ENCODE assay signal across 11 cellular contexts in the genomic region with DNA sequence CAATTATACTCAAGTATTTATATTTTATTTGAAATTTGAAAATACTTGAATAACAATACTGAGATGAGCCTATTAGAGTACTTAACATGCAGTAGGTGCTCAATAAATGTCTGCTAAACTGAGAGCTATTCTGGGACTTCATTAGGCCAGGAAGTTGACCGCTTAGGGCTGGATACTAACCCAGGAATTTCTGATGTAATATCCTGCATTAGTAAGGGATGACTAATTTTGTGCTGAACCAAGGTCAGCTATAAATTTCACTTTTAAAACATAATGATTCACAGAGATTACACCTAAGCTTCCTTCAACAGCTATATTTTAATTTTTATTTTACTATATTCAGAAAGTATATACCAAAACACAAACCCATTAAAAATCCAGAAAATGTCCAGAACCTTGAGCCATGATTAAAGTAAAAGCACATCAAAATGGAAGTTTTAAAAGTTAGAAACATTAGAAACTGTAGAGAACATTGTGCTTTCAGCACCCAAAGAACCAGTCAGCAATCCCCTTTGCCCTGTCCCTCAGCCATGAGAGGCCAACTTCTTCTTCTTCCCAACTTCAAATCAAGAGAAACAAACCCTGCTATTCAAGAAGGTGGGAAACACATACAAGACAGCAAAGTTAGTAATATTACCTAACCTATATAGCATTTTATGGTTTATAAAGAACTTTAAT. TPM values are rescaled to one million over a fixed set of nuclear protein-coding genes. Genes with fewer than 3 reads are reported as not detected.
DNase-seq lines count a peak whose midpoint lies in the region; FAIRE-seq and TF ChIP-seq lines count a peak whose summit lies in the region.
"Had no signal": no experiment of that assay in that cellular context is flagged by ENCODE, and none has a peak within 500 bp of the region (broad histone marks: within the 10 kb centered on the region; RNA-seq: fewer than 3 reads in every experiment).

No MANE protein-coding gene starts in this region.

- 73 to 75% methylated on average over 1 of the region's 1 CpG for WGBS in testis, 2 donors

- no peaks in the 10 kb centered on the region for H3K27me3 Mint-ChIP-seq in Caco-2 (ENCODE audit: insufficient read depth, unreplicated experiment)

- H3K4me3 ChIP-seq in AG10803 (ENCODE audit: low read length) (no peak overlapping the region), NB4 (ENCODE audit: low read depth, low read length) (no peak overlapping the region), muscle layer of duodenum (ENCODE audit: low read depth in 1 of 2, low read length in 2 of 2) (no peak overlapping the region), testis (no peak overlapping the region), Caco-2 (ENCODE audit: low read depth, low read length) (no peak overlapping the region)

- H3K9me3 ChIP-seq in muscle layer of duodenum (ENCODE audit: control insufficient read depth in 1 of 2, low read length in 2 of 2) = no peaks in the 10 kb centered on the region
- H3K9me3 ChIP-seq in testis = no peaks in the 10 kb centered on the region
- H3K9me3 ChIP-seq in Caco-2 = no peaks in the 10 kb centered on the region

- no peaks in the 10 kb centered on the region for H3K4me1 Mint-ChIP-seq in Caco-2 (ENCODE audit: low read depth, unreplicated experiment)
- H3K4me1 Mint-ChIP-seq: neural crest cell had no signal

- TF ChIP-seq CTCF in AG10803 (conservative IDR thresholded peaks at IDR 0.05; ENCODE audit: low read length) (no peak), NB4 (IDR thresholded peaks at IDR 0.05; ENCODE audit: low read depth, low read length) (no peak), testis (IDR thresholded peaks at IDR 0.05) (no peak), Caco-2 (IDR thresholded peaks at IDR 0.05; ENCODE audit: insufficient read depth in 1 of 2, low read depth in 1 of 2, low read length in 1 of 2, severe bottlenecking in 1 of 2, unreplicated experiment in 1 of 2) (no peak)

- H3K4me1 ChIP-seq in muscle layer of duodenum (ENCODE audit: control insufficient read depth in 1 of 2, insufficient read depth in 2 of 2, low read length in 2 of 2) (no peaks in the 10 kb centered on the region), testis (no peaks in the 10 kb centered on the region), Caco-2 (peaks cover 4% of the 10 kb centered on the region; the same call in 1 of the 2 replicates)

- intact Hi-C loops in testis (cut with DNase I; ENCODE audit: low total_unique reads) = no loop called here
- intact Hi-C loops in Caco-2 (cut with micrococcal nuclease; ENCODE audit: unreplicated experiment) = no loop called here

- no peaks in the 10 kb centered on the region for H3K9me3 Mint-ChIP-seq in Caco-2 (ENCODE audit: unreplicated experiment)
- H3K9me3 Mint-ChIP-seq: neural crest cell had no signal

- no peak overlapping the region for H3K27ac Mint-ChIP-seq in Caco-2 (ENCODE audit: unreplicated experiment)

- H3K36me3 Mint-ChIP-seq in Caco-2 (ENCODE audit: insufficient read depth, unreplicated experiment) = no peaks in the 10 kb centered on the region

- no peak overlapping the region for H3K4me3 Mint-ChIP-seq in Caco-2 (ENCODE audit: unreplicated experiment)
- H3K4me3 Mint-ChIP-seq: neural crest cell had no signal

- H3K36me3 ChIP-seq in muscle layer of duodenum (ENCODE audit: control insufficient read depth in 1 of 2, insufficient read depth in 2 of 2, low read length in 2 of 2) = peaks cover 12 to 13% of the 10 kb centered on the region in 2 donors
- H3K36me3 ChIP-seq in testis (ENCODE audit: low read depth, missing control alignments) = no peaks in the 10 kb centered on the region
- no peaks in the 10 kb centered on the region for H3K36me3 ChIP-seq in Caco-2 (ENCODE audit: control insufficient read depth, insufficient read depth, low read length)

- TF ChIP-seq POLR2A in NB4 (IDR thresholded peaks at IDR 0.05; ENCODE audit: extremely low read depth, insufficient read length) = no peak
- TF ChIP-seq POLR2A in testis (IDR thresholded peaks at IDR 0.05) = no peak

- peak; percentile 92 for DNase-seq in AG10803 (ENCODE audit: low read depth)
- peak; percentile 38 for DNase-seq in NB4 (ENCODE audit: low read depth)
- DNase-seq in activated CD4-positive, alpha-beta T cell treated with anti-CD3 and anti-CD28 coated beads, Interleukin-2, amount 50 U/mL, for 48 hours = no peak
- DNase-seq in testis = no peak
- DNase-seq in NCI-H2107 (lab: John Stamatoyannopoulos, UW) = no peak
- DNase-seq in Caco-2 = no peak
- DNase-seq: GOT3, MM.1S had no signal

- CTCF ChIA-PET in Caco-2 (lab: Charles Lee) = no interaction called here

- no TSS peak for BruUV-seq in Caco-2 (replicated peaks; lab: Mats Ljungman, UMichigan)

- peak; percentile 21 for FAIRE-seq in endometrium (lab: Jason Lieb, UNC)

- H3K27me3 ChIP-seq in muscle layer of duodenum (ENCODE audit: low read depth, low read length) = no peaks in the 10 kb centered on the region
- no peaks in the 10 kb centered on the region for H3K27me3 ChIP-seq in testis
- no peaks in the 10 kb centered on the region for H3K27me3 ChIP-seq in Caco-2 (replicated peaks; ENCODE audit: control insufficient read depth, insufficient read depth, low read length)

- POLR2A ChIA-PET in Caco-2 (lab: Charles Lee) = no interaction called here

- H3K27ac ChIP-seq in muscle layer of duodenum (ENCODE audit: low read length) (peak overlapping the region; percentile 43), testis (no peak overlapping the region)

RNA-seq across cellular contexts. Expression of a gene that starts 35.4 kb away (rescaled TPM):
- 10 to 100 TPM; 10.6 to 14.7 TPM for total RNA-seq in testis
- polyA plus RNA-seq in testis (ENCODE audit: insufficient read depth, low read depth, low replicate concordance) = 9.1 TPM
- total RNA-seq in Caco-2 (2022) = 0.46 and 0.70 TPM in 2 replicates

Comparison
In these comparisons a context has a peak if more than half of its experiments do, and no peak if none do; other contexts are left out.
1. DNase-seq: peak in AG10803 (single experiment) and NB4 (single experiment); none in activated CD4-positive, alpha-beta T cell treated with anti-CD3 and anti-CD28 coated beads, Interleukin-2, amount 50 U/mL, for 48 hours (0 of 2), testis (single experiment), NCI-H2107 (single experiment) and Caco-2 (0 of 2).